ENCODE assay signal across 19 cellular contexts in the genomic region with DNA sequence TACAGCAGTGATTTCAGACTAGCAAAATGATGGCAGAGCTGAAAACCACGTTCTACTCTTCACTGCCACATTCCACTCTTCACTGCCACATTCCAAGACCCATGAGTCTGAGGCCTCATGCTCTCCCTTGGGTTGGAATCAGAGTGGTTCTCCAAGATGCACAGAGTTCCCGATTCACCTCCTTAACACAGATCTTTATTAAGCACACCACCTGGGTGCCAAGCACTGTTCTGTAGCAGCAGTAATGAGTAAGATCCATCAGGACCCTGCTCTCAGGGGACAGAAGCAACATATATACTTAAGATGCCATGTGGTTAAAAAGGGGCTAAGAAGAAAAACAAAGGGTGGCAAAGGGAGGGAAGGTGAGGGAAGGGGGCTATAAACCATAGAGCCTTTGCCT. TPM values are rescaled to one million over a fixed set of nuclear protein-coding genes. Genes with fewer than 3 reads are reported as not detected.
"Had no signal": no experiment of that assay in that cellular context is flagged by ENCODE, and none has a peak within 500 bp of the region (broad histone marks: within the 10 kb centered on the region; RNA-seq: fewer than 3 reads in every experiment).

No MANE protein-coding gene starts in this region.

- H3K27ac ChIP-seq: heart left ventricle, left lung, SJCRH30, spleen, thyroid gland had no signal

- H3K9me3 ChIP-seq: heart left ventricle, left lung, SJCRH30, spleen, thyroid gland had no signal

- H3K4me3 ChIP-seq: heart left ventricle, left lung, SJCRH30, spleen, thyroid gland had no signal

- H3K4me3 Mint-ChIP-seq: activated B cell treated with CpG ODN at 0.5 μM for 24 hours; activated naive CD8-positive, alpha-beta T cell treated with anti-CD3 and anti-CD28 coated beads, Interleukin-2, amount 50 U/mL, for 24 hours; neural crest cell had no signal

- H3K27me3 Mint-ChIP-seq: activated B cell treated with CpG ODN at 0.5 μM for 24 hours; activated naive CD8-positive, alpha-beta T cell treated with anti-CD3 and anti-CD28 coated beads, Interleukin-2, amount 50 U/mL, for 24 hours had no signal

- H3K9me3 Mint-ChIP-seq: activated B cell treated with CpG ODN at 0.5 μM for 24 hours; activated naive CD8-positive, alpha-beta T cell treated with anti-CD3 and anti-CD28 coated beads, Interleukin-2, amount 50 U/mL, for 24 hours; neural crest cell had no signal

- H3K27me3 ChIP-seq: heart left ventricle, left lung, spleen, thyroid gland had no signal

- H3K36me3 ChIP-seq: heart left ventricle, left lung, SJCRH30, spleen, thyroid gland had no signal

- ATAC-seq: activated naive CD8-positive, alpha-beta T cell treated with anti-CD3 and anti-CD28 coated beads, Interleukin-2, amount 50 U/mL, for 24 hours; heart left ventricle; left lung had no signal

- H3K27ac Mint-ChIP-seq: activated B cell treated with CpG ODN at 0.5 μM for 24 hours had no signal

- DNase-seq: activated B cell treated with CpG ODN at 0.5 μM for 24 hours; activated effector memory CD4-positive, alpha-beta T cell treated with Interleukin-2 at 50 U/mL for 16 hours; activated naive CD8-positive, alpha-beta T cell treated with anti-CD3 and anti-CD28 coated beads, Interleukin-2, amount 50 U/mL, for 24 hours; aorta; cerebellar nuclear complex; cortex of kidney; erythroblast; heart left ventricle; left lung; mammary epithelial cell; midbrain; retina; SJCRH30; spleen; stimulated activated naive CD4-positive, alpha-beta T cell; SW 1271; T-helper 9 cell; thyroid gland had no signal

- H3K4me1 ChIP-seq: left lung, SJCRH30, thyroid gland had no signal

RNA-seq across cellular contexts. Expression of gene TSHZ2, which starts 26.9 kb away (rescaled TPM):
- total RNA-seq: SJCRH30 had no signal
